In the genomic region with DNA sequence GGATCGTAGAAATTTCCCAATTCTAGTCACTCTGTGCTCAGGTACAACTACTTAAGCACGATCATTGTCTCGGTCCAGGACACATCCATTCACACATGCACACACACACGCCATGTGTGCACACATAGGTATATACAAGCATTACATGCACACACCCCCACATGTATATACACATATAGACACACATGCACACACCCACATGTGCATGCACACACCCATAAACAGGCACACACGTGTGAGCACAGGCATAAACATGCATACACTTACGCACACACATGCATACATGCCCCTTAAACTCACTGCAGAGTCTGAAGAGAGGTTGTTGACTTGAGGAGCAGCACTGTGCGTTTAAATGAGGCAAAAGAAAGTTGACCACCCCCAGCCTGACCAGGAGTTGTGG, we compare ENCODE assay signal across 2 cellular contexts.
A peak's percentile ranks its signal among the peaks of the same experiment; 100 is the strongest.
TF ChIP-seq lines count a peak whose summit lies in the region.

No MANE protein-coding gene starts in this region.

TF ChIP-seq in HEK293, 187 proteins besides CTCF, POLR2A, EP300 and RAD21:
- TF ChIP-seq ZNF792 (tag by site-specific recombination; IDR thresholded peaks at IDR 0.05) (no peak), WT1 (tag by site-specific recombination; IDR thresholded peaks at IDR 0.05) (no peak)
- TF ChIP-seq, protein P1, sequence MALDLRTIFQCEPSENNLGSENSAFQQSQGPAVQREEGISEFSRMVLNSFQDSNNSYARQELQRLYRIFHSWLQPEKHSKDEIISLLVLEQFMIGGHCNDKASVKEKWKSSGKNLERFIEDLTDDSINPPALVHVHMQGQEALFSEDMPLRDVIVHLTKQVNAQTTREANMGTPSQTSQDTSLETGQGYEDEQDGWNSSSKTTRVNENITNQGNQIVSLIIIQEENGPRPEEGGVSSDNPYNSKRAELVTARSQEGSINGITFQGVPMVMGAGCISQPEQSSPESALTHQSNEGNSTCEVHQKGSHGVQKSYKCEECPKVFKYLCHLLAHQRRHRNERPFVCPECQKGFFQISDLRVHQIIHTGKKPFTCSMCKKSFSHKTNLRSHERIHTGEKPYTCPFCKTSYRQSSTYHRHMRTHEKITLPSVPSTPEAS (tag by site-specific recombination; IDR thresholded peaks at IDR 0.05), result peak; percentile 38; the same call in 1 of the 2 replicates

TF ChIP-seq in H1, 55 proteins besides CTCF, POLR2A, EP300 and RAD21 (continued from another document):
- TF ChIP-seq KDM4A (IDR thresholded peaks at IDR 0.05; ENCODE audit: low read depth, low read length, severe bottlenecking) (no peak), HDAC6 (IDR thresholded peaks at IDR 0.05; ENCODE audit: low read depth, low read length) (no peak), EZH2 (IDR thresholded peaks at IDR 0.05; ENCODE audit: low read depth, low read length, severe bottlenecking) (no peak), BCL11A (IDR thresholded peaks at IDR 0.05; ENCODE audit: low read depth in 2 of 2, low read length in 2 of 2) (no peak)
